1 cellular context compared by ENCODE assay signal in the genomic region with DNA sequence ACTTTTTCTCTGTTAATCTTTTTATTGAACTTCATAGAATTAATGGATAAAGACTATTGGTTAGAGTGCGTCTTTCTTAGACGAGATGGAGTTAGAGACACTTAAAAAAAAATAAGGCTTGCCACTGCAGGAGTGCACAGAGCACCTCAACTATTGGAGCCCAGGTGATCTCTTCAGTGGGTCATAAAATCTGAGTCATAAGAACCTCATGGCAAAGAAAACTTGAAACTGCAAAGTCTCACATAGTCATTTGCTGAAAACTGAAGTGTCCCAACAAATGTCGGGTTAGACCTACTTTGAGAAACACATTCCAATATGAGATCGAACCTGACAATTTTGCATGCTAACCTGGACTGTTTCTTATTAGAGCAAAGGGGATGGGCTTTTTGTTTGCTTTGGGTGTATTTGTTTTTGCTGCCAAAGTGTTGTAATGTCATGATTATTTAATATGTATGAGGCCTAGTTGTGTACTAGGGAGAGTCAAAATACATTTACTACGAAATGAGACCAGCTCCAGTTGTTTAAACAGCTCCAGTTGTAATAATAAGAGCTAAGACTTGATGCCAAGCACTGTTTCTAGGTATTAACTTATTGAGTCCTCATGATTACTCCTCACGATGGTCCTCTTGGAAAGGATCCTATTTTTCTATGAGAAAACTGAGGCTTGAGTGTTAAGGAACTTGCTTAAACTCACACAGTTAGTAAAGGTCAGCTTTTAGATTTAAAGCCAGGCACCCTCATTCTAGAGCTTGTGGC.
TF ChIP-seq lines count a peak whose summit lies in the region.

No MANE protein-coding gene starts in this region.

TF ChIP-seq in H1, 55 proteins besides CTCF, POLR2A, EP300 and RAD21:
- no peak for TF ChIP-seq FOSL1 (IDR thresholded peaks at IDR 0.05; ENCODE audit: insufficient read depth, low read depth, low read length)
